ENCODE assay signal across 8 cellular contexts in the genomic region with DNA sequence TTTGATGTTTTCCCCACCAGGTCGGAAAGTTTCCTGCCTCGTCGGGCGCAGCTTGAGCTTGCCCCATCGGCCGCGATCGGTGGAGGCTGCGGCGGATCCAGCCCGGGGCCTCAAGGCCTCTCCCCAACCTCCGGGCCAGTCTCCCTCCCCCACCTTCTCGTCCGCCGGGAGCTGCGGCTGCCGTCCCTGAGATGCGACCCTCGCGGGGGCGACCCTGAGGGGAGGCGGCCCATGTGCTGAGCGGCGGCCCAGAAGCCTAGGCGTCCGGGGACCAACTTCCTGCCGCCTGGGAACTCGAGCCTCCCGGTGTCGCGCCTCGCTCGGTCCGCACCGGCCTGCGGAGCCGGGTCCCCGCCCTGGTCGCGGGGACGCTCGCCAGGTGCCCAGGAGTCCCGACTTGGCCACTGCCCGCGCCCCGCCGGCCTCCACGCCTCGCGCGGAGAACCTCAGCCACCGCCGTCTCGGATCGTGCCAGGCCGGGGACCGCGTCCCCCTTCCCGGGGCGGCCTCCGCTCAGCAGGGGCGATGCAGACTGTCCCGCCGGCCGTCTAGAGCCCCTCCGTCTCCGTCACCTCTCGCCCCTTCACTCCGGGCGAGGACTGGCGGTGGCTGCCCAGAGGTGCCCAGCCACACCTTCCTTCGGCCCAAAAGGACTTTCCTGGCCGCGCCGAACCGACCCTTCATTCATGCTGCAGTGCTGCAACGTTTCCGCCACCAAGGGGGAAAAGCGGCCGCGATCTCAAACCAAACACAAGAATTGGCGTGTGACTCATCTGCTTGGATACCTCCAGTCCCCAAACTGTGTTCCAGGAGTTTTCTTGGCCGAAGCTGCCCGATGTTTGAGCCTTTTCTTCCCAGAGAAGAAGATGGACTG. TPM values are rescaled to one million over a fixed set of nuclear protein-coding genes. Genes with fewer than 3 reads are reported as not detected.
A peak's percentile ranks its signal among the peaks of the same experiment; 100 is the strongest.
DNase-seq lines count a peak whose midpoint lies in the region; ATAC-seq, FAIRE-seq and TF ChIP-seq lines count a peak whose summit lies in the region.

No MANE protein-coding gene starts in this region.

- no peaks in the 10 kb centered on the region for H3K27me3 Mint-ChIP-seq in type B pancreatic cell

- no peaks in the 10 kb centered on the region for H3K9me3 ChIP-seq in neuronal stem cell (replicated peaks in 1 of 2; ENCODE audit: control insufficient read depth in 2 of 2, insufficient read depth in 1 of 2, low read depth in 1 of 2, low read length in 2 of 2)

- H3K27me3 ChIP-seq in neuronal stem cell (ENCODE audit: control insufficient read depth in 3 of 3, insufficient read depth in 3 of 3, low read depth in 1 of 3, low read length in 3 of 3) = no peaks in the 10 kb centered on the region

- DNase-seq in OCI-M1 (lab: John Stamatoyannopoulos, UW) (peak; percentile 53), activated gamma-delta T cell treated with Interleukin-2 at 50 U/mL for 16 hours (peak; percentile 15), frontal cortex (ENCODE audit: low spot score in 2 of 2) (peak; percentile 40 to 55), neuronal stem cell (ENCODE audit: low spot score) (peak; percentile 30), type B pancreatic cell (ENCODE audit: extremely low spot score, unreplicated experiment) (peak; percentile 73), KG1 (lab: John Stamatoyannopoulos, UW) (no peak)

- peaks cover 2 to 39% of the 10 kb centered on the region in 2 donors for H3K36me3 ChIP-seq in neuronal stem cell (replicated peaks in 1 of 2; ENCODE audit: control insufficient read depth in 2 of 2, insufficient read depth in 2 of 2, low read length in 2 of 2)

- peak overlapping the region; percentile 92 for H2AFZ ChIP-seq in neuronal stem cell (ENCODE audit: low read length)

- H2BK5ac ChIP-seq in neuronal stem cell (ENCODE audit: low read length) = peak overlapping the region; percentile 75

- H3K4me2 ChIP-seq in neuronal stem cell (ENCODE audit: insufficient read depth, low read length, poor library complexity, severe bottlenecking) = peak overlapping the region; percentile 91

- H3K27ac ChIP-seq in neuronal stem cell (replicated peaks; ENCODE audit: low read length) = peak overlapping the region; percentile 59

- peaks cover 17% of the 10 kb centered on the region for H3K79me1 ChIP-seq in neuronal stem cell (ENCODE audit: low read depth, low read length)

- peak overlapping the region; percentile 99 for H3K27ac Mint-ChIP-seq in type B pancreatic cell

- H4K91ac ChIP-seq in neuronal stem cell (ENCODE audit: low read depth, low read length, poor library complexity) = peak overlapping the region; percentile 79

- no peak for FAIRE-seq in frontal cortex (lab: Jason Lieb, UNC)

- peak; percentile 30 for ATAC-seq in GM18511 (IDR thresholded peaks at IDR 0.05; ENCODE audit: unreplicated experiment)
- ATAC-seq in HG02840 (IDR thresholded peaks at IDR 0.05; ENCODE audit: low FRiP score, unreplicated experiment) = peak; percentile 21

- no peaks in the 10 kb centered on the region for H3K9me3 Mint-ChIP-seq in type B pancreatic cell

- peaks cover 13% of the 10 kb centered on the region for H3K4me1 Mint-ChIP-seq in type B pancreatic cell (ENCODE audit: unreplicated experiment)

- WGBS in neuronal stem cell (ENCODE audit: extremely low coverage in 2 of 2, insufficient read length in 2 of 2, insufficient replicate concordance in 1 of 2), 2 donors = no CpG with 5 or more reads among the region's 84 CpGs

- H2BK120ac ChIP-seq in neuronal stem cell (ENCODE audit: low read depth, low read length) = no peak overlapping the region

- H2AK5ac ChIP-seq in neuronal stem cell (ENCODE audit: low read depth, low read length) = peak overlapping the region; percentile 74

- H3K18ac ChIP-seq in neuronal stem cell (ENCODE audit: low read length) = peak overlapping the region; percentile 99

- H3K4me1 ChIP-seq in neuronal stem cell (ENCODE audit: control insufficient read depth in 2 of 2, insufficient read depth in 1 of 2, low read depth in 1 of 2, low read length in 2 of 2) = peaks cover 0 to 12% of the 10 kb centered on the region in 2 donors

- peaks cover 7% of the 10 kb centered on the region for H3K36me3 Mint-ChIP-seq in type B pancreatic cell

- H2BK15ac ChIP-seq in neuronal stem cell (ENCODE audit: low read length) = peak overlapping the region; percentile 96

- peak overlapping the region; percentile 99 for H3K14ac ChIP-seq in neuronal stem cell (ENCODE audit: low read length)

- no peak overlapping the region for H3K4ac ChIP-seq in neuronal stem cell (ENCODE audit: low read length)

- no peak overlapping the region for H4K8ac ChIP-seq in neuronal stem cell (ENCODE audit: low read depth, low read length)

- peak overlapping the region; percentile 100 for H3K9ac ChIP-seq in neuronal stem cell (ENCODE audit: low read depth, low read length, poor library complexity)

- no peak for TF ChIP-seq CTCF in type B pancreatic cell (conservative IDR thresholded peaks at IDR 0.05)

- H3K23ac ChIP-seq in neuronal stem cell (ENCODE audit: low read depth, low read length, poor library complexity) = peak overlapping the region; percentile 100

- no peak overlapping the region for H2BK12ac ChIP-seq in neuronal stem cell (ENCODE audit: low read length)

- peak overlapping the region; percentile 81 to 93 for H3K4me3 ChIP-seq in neuronal stem cell (ENCODE audit: low read length in 2 of 2)

- peak overlapping the region; percentile 99 for H3K4me3 Mint-ChIP-seq in type B pancreatic cell

RNA-seq across cellular contexts. Expression of gene SLMAP, which starts 0.7 kb away (rescaled TPM):
- total RNA-seq in frontal cortex (60.7 TPM), type B pancreatic cell (ENCODE audit: low replicate concordance) (55.1 and 71.0 TPM in 2 replicates)
- 22.4 TPM for polyA plus RNA-seq in neuronal stem cell (2013, experiment 1 of 2)
- polyA plus RNA-seq in neuronal stem cell (2013, experiment 2 of 2) = 24.4 TPM
